In genomic region chr2:178641498-178641897, GRCh38 we compare ENCODE assay signal across 30 cellular contexts.
"Had no signal": no experiment of that assay in that cellular context is flagged by ENCODE, and none has a peak within 500 bp of the region (broad histone marks: within the 10 kb centered on the region; RNA-seq: fewer than 3 reads in every experiment).

No MANE protein-coding gene starts in this region.

- H2AFZ ChIP-seq: neural progenitor cell, parathyroid adenoma had no signal

- H3K27ac ChIP-seq: left lung, neural progenitor cell, neutrophil, parathyroid adenoma, right atrium auricular region, skin epidermis, spleen, suprapubic skin, thoracic aorta, tibial artery, upper lobe of right lung had no signal

- H3K79me2 ChIP-seq: parathyroid adenoma had no signal

- H3K4me1 Mint-ChIP-seq: immature natural killer cell; mesothelial cell of epicardium; naive B cell; natural killer cell; nephron progenitor cell; neural progenitor cell; stimulated activated effector memory CD8-positive, alpha-beta T cell treated with anti-CD3 and anti-CD28 coated beads, Interleukin-12 subunit alpha, Interleukin-12 subunit beta, amount 100 ng/mL, for 72 hours had no signal

- H3K9me3 ChIP-seq: left lung, neutrophil, right atrium auricular region, spleen, suprapubic skin, thoracic aorta, tibial artery, upper lobe of right lung had no signal

- H3K27me3 ChIP-seq: left lung, neural progenitor cell, neutrophil, right atrium auricular region, spleen, suprapubic skin, tibial artery, upper lobe of right lung had no signal

- H3K9me3 Mint-ChIP-seq: immature natural killer cell; mesothelial cell of epicardium; naive B cell; natural killer cell; nephron progenitor cell; neural progenitor cell; stimulated activated effector memory CD8-positive, alpha-beta T cell treated with anti-CD3 and anti-CD28 coated beads, Interleukin-12 subunit alpha, Interleukin-12 subunit beta, amount 100 ng/mL, for 72 hours; stimulated activated naive CD8-positive, alpha-beta T cell treated with anti-CD3 and anti-CD28 coated beads, Interleukin-15, Interleukin-2, amounts not matched to agents 100 ng/mL and 50 ng/mL, for 24 hours had no signal

- DNase-seq: hypothalamus; immature natural killer cell; kidney; left colon; left lung; mesendoderm; naive B cell; natural killer cell; nephron progenitor cell; occipital lobe; spleen; stimulated activated CD4-positive, alpha-beta T cell treated with anti-CD3 and anti-CD28 coated beads, Interleukin-4, amount 100 ng/mL, for 24 hours; stimulated activated naive CD4-positive, alpha-beta T cell; tibial artery; trophoblast cell; upper lobe of right lung had no signal

- H3K4me1 ChIP-seq: left lung, neural progenitor cell, parathyroid adenoma, spleen, suprapubic skin, tibial artery, upper lobe of right lung had no signal

- H3K36me3 Mint-ChIP-seq: immature natural killer cell; mesothelial cell of epicardium; naive B cell; natural killer cell; neural progenitor cell; stimulated activated effector memory CD8-positive, alpha-beta T cell treated with anti-CD3 and anti-CD28 coated beads, Interleukin-12 subunit alpha, Interleukin-12 subunit beta, amount 100 ng/mL, for 72 hours had no signal

- H3K4me3 Mint-ChIP-seq: immature natural killer cell; mesothelial cell of epicardium; naive B cell; natural killer cell; nephron progenitor cell; neural progenitor cell; stimulated activated effector memory CD8-positive, alpha-beta T cell treated with anti-CD3 and anti-CD28 coated beads, Interleukin-12 subunit alpha, Interleukin-12 subunit beta, amount 100 ng/mL, for 72 hours; stimulated activated naive CD8-positive, alpha-beta T cell treated with anti-CD3 and anti-CD28 coated beads, Interleukin-15, Interleukin-2, amounts not matched to agents 100 ng/mL and 50 ng/mL, for 24 hours had no signal

- FAIRE-seq: islet of Langerhans, urothelium cell line had no signal

- ATAC-seq: left colon; left lung; natural killer cell; sciatic nerve; stimulated activated effector memory CD8-positive, alpha-beta T cell treated with anti-CD3 and anti-CD28 coated beads, Interleukin-12 subunit alpha, Interleukin-12 subunit beta, amount 100 ng/mL, for 72 hours; upper lobe of right lung had no signal

- H3K36me3 ChIP-seq: left lung, neural progenitor cell, neutrophil, suprapubic skin, thoracic aorta, tibial artery, upper lobe of right lung had no signal

- H3K4me3 ChIP-seq: left lung, lung, neural progenitor cell, right atrium auricular region, skin epidermis, spleen, suprapubic skin, thoracic aorta, tibial artery, upper lobe of right lung had no signal

- H3K4me2 ChIP-seq: neural progenitor cell had no signal

- H3K27me3 Mint-ChIP-seq: naive B cell; stimulated activated naive CD8-positive, alpha-beta T cell treated with anti-CD3 and anti-CD28 coated beads, Interleukin-15, Interleukin-2, amounts not matched to agents 100 ng/mL and 50 ng/mL, for 24 hours had no signal

- H3K27ac Mint-ChIP-seq: immature natural killer cell; mesothelial cell of epicardium; natural killer cell; nephron progenitor cell; neural progenitor cell; stimulated activated effector memory CD8-positive, alpha-beta T cell treated with anti-CD3 and anti-CD28 coated beads, Interleukin-12 subunit alpha, Interleukin-12 subunit beta, amount 100 ng/mL, for 72 hours; stimulated activated naive CD8-positive, alpha-beta T cell treated with anti-CD3 and anti-CD28 coated beads, Interleukin-15, Interleukin-2, amounts not matched to agents 100 ng/mL and 50 ng/mL, for 24 hours had no signal
